In genomic region chrX:81259714-81260395, GRCh38 we compare ENCODE assay signal across 1 cellular context.
TF ChIP-seq lines count a peak whose summit lies in the region.

No MANE protein-coding gene starts in this region.

TF ChIP-seq in A549, 52 proteins besides CTCF, POLR2A, EP300 and RAD21 (continued from another document):
- TF ChIP-seq REST (IDR thresholded peaks at IDR 0.05): no peak
- no peak for TF ChIP-seq GATA3 (IDR thresholded peaks at IDR 0.05; ENCODE audit: borderline replicate concordance)
- no peak for TF ChIP-seq EHF (CRISPR knock-in tag; IDR thresholded peaks at IDR 0.05)
- TF ChIP-seq ESRRA (IDR thresholded peaks at IDR 0.05; ENCODE audit: borderline replicate concordance, low read length): no peak
- no peak for TF ChIP-seq CEBPB (IDR thresholded peaks at IDR 0.05)
- TF ChIP-seq PHF8 (IDR thresholded peaks at IDR 0.05; ENCODE audit: borderline replicate concordance, low read depth): no peak
TF ChIP-seq in A549: peak in this region for 0.
